13 cellular contexts compared by ENCODE assay signal in genomic region chr5:157528036-157528632, GRCh38. TPM values are rescaled to one million over a fixed set of nuclear protein-coding genes. Genes with fewer than 3 reads are reported as not detected.
DNase-seq lines count a peak whose midpoint lies in the region; TF ChIP-seq lines count a peak whose summit lies in the region.
"Had no signal": no experiment of that assay in that cellular context is flagged by ENCODE, and none has a peak within 500 bp of the region (broad histone marks: within the 10 kb centered on the region; RNA-seq: fewer than 3 reads in every experiment).

No MANE protein-coding gene starts in this region.

- TF ChIP-seq CTCF in osteoblast (IDR thresholded peaks at IDR 0.05; ENCODE audit: extremely low read depth, low read depth, low read length): no peak

- peak overlapping the region; percentile 11 for H3K4me3 ChIP-seq in endocrine pancreas (ENCODE audit: control insufficient read depth, insufficient read depth, low read length)
- H3K4me3 ChIP-seq in osteoblast (ENCODE audit: insufficient read depth, low read length): no peak overlapping the region
- H3K4me3 ChIP-seq: cardiac muscle cell, thoracic aorta had no signal

- DNase-seq in activated CD4-positive, alpha-beta T cell treated with anti-CD3 and anti-CD28 coated beads, Interleukin-2, amount 10 ng/mL, durations not matched to agents 7 days and 5 days: no peak
- no peak for DNase-seq in activated CD4-positive, alpha-beta T cell treated with anti-CD3 and anti-CD28 coated beads, Interleukin-2, amount 50 U/mL, for 4 hours
- DNase-seq in lung microvascular endothelial cell (ENCODE audit: low read depth in 2 of 2) (peak; percentile 54 to 93), superior temporal gyrus (ENCODE audit: extremely low spot score) (peak; percentile 35), NK-92 (lab: John Stamatoyannopoulos, UW; ENCODE audit: unreplicated experiment) (no peak), NCI-H146 (lab: John Stamatoyannopoulos, UW) (no peak), osteoblast (ENCODE audit: insufficient read length, low spot score, missing footprints) (no peak)
- DNase-seq: KG1, NCI-H345 had no signal

- H3K27me3 ChIP-seq in endocrine pancreas (ENCODE audit: control insufficient read depth, insufficient read depth, low read length) (no peaks in the 10 kb centered on the region), osteoblast (ENCODE audit: insufficient read depth, low read length) (no peaks in the 10 kb centered on the region)
- H3K27me3 ChIP-seq: cardiac muscle cell had no signal

- H3K27me3 Mint-ChIP-seq in activated CD4-positive, alpha-beta T cell treated with anti-CD3 and anti-CD28 coated beads, Interleukin-2, amount 10 ng/mL, durations not matched to agents 7 days and 5 days: no peaks in the 10 kb centered on the region

- no peaks in the 10 kb centered on the region for H4K20me1 ChIP-seq in osteoblast (ENCODE audit: insufficient read depth, low read length)

- H3K9me3 ChIP-seq in endocrine pancreas (ENCODE audit: control insufficient read depth, low read length) (no peaks in the 10 kb centered on the region), osteoblast (ENCODE audit: low read depth, low read length) (no peaks in the 10 kb centered on the region)
- H3K9me3 ChIP-seq: thoracic aorta had no signal

- peaks cover 57% of the 10 kb centered on the region for H3K4me1 Mint-ChIP-seq in activated CD4-positive, alpha-beta T cell treated with anti-CD3 and anti-CD28 coated beads, Interleukin-2, amount 10 ng/mL, durations not matched to agents 7 days and 5 days

- no peak overlapping the region for H3K4me3 Mint-ChIP-seq in activated CD4-positive, alpha-beta T cell treated with anti-CD3 and anti-CD28 coated beads, Interleukin-2, amount 10 ng/mL, durations not matched to agents 7 days and 5 days

- H2AFZ ChIP-seq in osteoblast (ENCODE audit: low read length): no peak overlapping the region

- no peaks in the 10 kb centered on the region for H3K9me3 Mint-ChIP-seq in activated CD4-positive, alpha-beta T cell treated with anti-CD3 and anti-CD28 coated beads, Interleukin-2, amount 10 ng/mL, durations not matched to agents 7 days and 5 days
- H3K9me3 Mint-ChIP-seq: activated T-helper 2 cell treated with anti-CD3 and anti-CD28 coated beads, Interferon-gamma antibody, Interleukin-2, Interleukin-4, amounts not matched to agents 10 μg/mL and 5 μg/mL and 100 μg/mL, durations not matched to agents 14 hours and 24 hours and 36 hours had no signal

- H3K27ac Mint-ChIP-seq in activated CD4-positive, alpha-beta T cell treated with anti-CD3 and anti-CD28 coated beads, Interleukin-2, amount 10 ng/mL, durations not matched to agents 7 days and 5 days: peak overlapping the region; percentile 31

- H3K9ac ChIP-seq in endocrine pancreas (ENCODE audit: control insufficient read depth, insufficient read depth, low read length): no peak overlapping the region

- CTCF ChIA-PET in activated CD4-positive, alpha-beta T cell treated with anti-CD3 and anti-CD28 coated beads, Interleukin-2, amount 10 ng/mL, durations not matched to agents 7 days and 5 days (lab: Charles Lee): interaction anchor here (1.9 kb wide), 1 partner anchor 215 kb away, joined by 4 read pairs; the partner anchor contains the start of gene LSM11

- POLR2A ChIA-PET in activated CD4-positive, alpha-beta T cell treated with anti-CD3 and anti-CD28 coated beads, Interleukin-2, amount 10 ng/mL, durations not matched to agents 7 days and 5 days (lab: Charles Lee): interaction anchor here (0.6 kb wide), 1 partner anchor 58 kb away, joined by 3 read pairs; no protein-coding TSS in a partner anchor

- H3K4me1 ChIP-seq in endocrine pancreas (ENCODE audit: control insufficient read depth, insufficient read depth, low read length) (no peaks in the 10 kb centered on the region), osteoblast (ENCODE audit: insufficient read depth, low read length) (no peaks in the 10 kb centered on the region)

- H3K36me3 ChIP-seq in endocrine pancreas (ENCODE audit: control insufficient read depth, insufficient read depth, low read length) (no peaks in the 10 kb centered on the region), osteoblast (ENCODE audit: insufficient read depth, low read length) (peaks cover 14% of the 10 kb centered on the region)
- H3K36me3 ChIP-seq: cardiac muscle cell, thoracic aorta had no signal

- no peak overlapping the region for H3K27ac ChIP-seq in osteoblast (ENCODE audit: low read depth, low read length)
- H3K27ac ChIP-seq: cardiac muscle cell, thoracic aorta had no signal

- H3K79me2 ChIP-seq in osteoblast (ENCODE audit: insufficient read depth, low read length): peaks cover 3% of the 10 kb centered on the region

- H3K36me3 Mint-ChIP-seq in activated CD4-positive, alpha-beta T cell treated with anti-CD3 and anti-CD28 coated beads, Interleukin-2, amount 10 ng/mL, durations not matched to agents 7 days and 5 days (ENCODE audit: low read depth): peaks cover 86% of the 10 kb centered on the region

- H3K4me2 ChIP-seq in osteoblast (ENCODE audit: insufficient read depth, low read length): no peak overlapping the region

RNA-seq across cellular contexts. Expression of gene ADAM19, which starts 47.4 kb away (rescaled TPM):
- 100 to 1,000 TPM; 118 to 127 TPM for total RNA-seq in activated CD4-positive, alpha-beta T cell treated with anti-CD3 and anti-CD28 coated beads, Interleukin-2, amount 10 ng/mL, durations not matched to agents 7 days and 5 days
- total RNA-seq in lung microvascular endothelial cell: 8.9 and 25.3 TPM in 2 replicates
- total RNA-seq in osteoblast: 12.1 and 14.5 TPM in 2 replicates

Comparison
In these comparisons a context has a peak if more than half of its experiments do, and no peak if none do; other contexts are left out.
1. DNase-seq: peak in lung microvascular endothelial cell (2 of 2) and superior temporal gyrus (single experiment); none in activated CD4-positive, alpha-beta T cell treated with anti-CD3 and anti-CD28 coated beads, Interleukin-2, amount 10 ng/mL, durations not matched to agents 7 days and 5 days (single experiment), activated CD4-positive, alpha-beta T cell treated with anti-CD3 and anti-CD28 coated beads, Interleukin-2, amount 50 U/mL, for 4 hours (0 of 2), NK-92 (single experiment), NCI-H146 (single experiment) and osteoblast (single experiment).